Comparison of ENCODE assay signal across 11 cellular contexts in genomic region chr20:19785886-19786285, GRCh38. TPM values are rescaled to one million over a fixed set of nuclear protein-coding genes. Genes with fewer than 3 reads are reported as not detected.
DNase-seq lines count a peak whose midpoint lies in the region; ATAC-seq and TF ChIP-seq lines count a peak whose summit lies in the region.
"Had no signal": no experiment of that assay in that cellular context is flagged by ENCODE, and none has a peak within 500 bp of the region (broad histone marks: within the 10 kb centered on the region; RNA-seq: fewer than 3 reads in every experiment).

No MANE protein-coding gene starts in this region.

- peaks cover 44% of the 10 kb centered on the region for H3K4me1 Mint-ChIP-seq in nephron progenitor cell

- peak overlapping the region; percentile 97 for H3K27ac Mint-ChIP-seq in nephron progenitor cell
- H3K27ac Mint-ChIP-seq: activated T-cell treated with anti-CD3 and anti-CD28 coated beads, Interleukin-2, amount 50 U/mL, for 24 hours had no signal

- no peak for DNase-seq in Right ventricle myocardium inferior (ENCODE audit: missing footprints)
- DNase-seq in cardiac septum (ENCODE audit: low spot score): no peak
- peak; percentile 11 to 87 for DNase-seq in fibroblast of lung (ENCODE audit: low read depth in 2 of 2)
- no peak for DNase-seq in nephron progenitor cell
- no peak for DNase-seq in vagina (ENCODE audit: extremely low spot score in 2 of 2)
- DNase-seq in activated T-cell treated with anti-CD3 and anti-CD28 coated beads for 4 hours: no peak
- DNase-seq: activated CD4-positive, CD25-positive, alpha-beta regulatory T cell; activated T-cell treated with anti-CD3 and anti-CD28 coated beads, Interleukin-2, amount 50 U/mL, for 24 hours had no signal

- H3K4me1 ChIP-seq in fibroblast of lung (ENCODE audit: control insufficient read depth, extremely low read depth, insufficient read depth, low read length) (peaks cover 20% of the 10 kb centered on the region), vagina (peaks cover 38% of the 10 kb centered on the region)

- peaks cover 53% of the 10 kb centered on the region for H3K36me3 Mint-ChIP-seq in nephron progenitor cell (ENCODE audit: low read depth)

- TF ChIP-seq POLR2A in vagina (IDR thresholded peaks at IDR 0.05): no peak

- ATAC-seq in Right ventricle myocardium inferior: peak; percentile 84
- ATAC-seq in SK-N-SH treated with all-trans-retinoic acid at 6 μM for 48 hours: no peak
- no peak for ATAC-seq in GM19463 (IDR thresholded peaks at IDR 0.05; ENCODE audit: unreplicated experiment)

- H3K27me3 Mint-ChIP-seq in nephron progenitor cell (ENCODE audit: low read depth, poor library complexity): no peaks in the 10 kb centered on the region

- peaks cover 26% of the 10 kb centered on the region for H3K9me3 Mint-ChIP-seq in nephron progenitor cell

- H3K27me3 ChIP-seq in fibroblast of lung (ENCODE audit: control insufficient read depth, insufficient read depth, low read length) (no peaks in the 10 kb centered on the region), vagina (no peaks in the 10 kb centered on the region)

- peak overlapping the region; percentile 13 for H3K4me2 ChIP-seq in fibroblast of lung (ENCODE audit: extremely low read depth, insufficient read depth, low read length)

- no peak overlapping the region for H2AFZ ChIP-seq in fibroblast of lung (ENCODE audit: low read length)

- H3K36me3 ChIP-seq in fibroblast of lung (ENCODE audit: control insufficient read depth, insufficient read depth, low read length) (no peaks in the 10 kb centered on the region), vagina (no peaks in the 10 kb centered on the region)

- intact Hi-C loops in Right ventricle myocardium inferior (cut with DNase I) (loop anchor here (1.0 to 5.0 kb wide), 6 partner anchors 27 to 209 kb away; no protein-coding TSS in a partner anchor), cardiac septum (cut with DNase I) (loop anchor here (1.0 to 5.0 kb wide), 5 partner anchors 27 to 216 kb away; partner anchors contain the start of gene RIN2), vagina (cut with DNase I) (loop anchor here (5.0 kb wide), 1 partner anchor 211 kb away; no protein-coding TSS in a partner anchor)

- no peak for TF ChIP-seq CTCF in fibroblast of lung (conservative IDR thresholded peaks at IDR 0.05 in 1 of 2, IDR thresholded peaks at IDR 0.05 in 1 of 2; ENCODE audit: low read depth in 1 of 2, low read length in 2 of 2)
- TF ChIP-seq CTCF in nephron progenitor cell (IDR thresholded peaks at IDR 0.05): no peak
- no peak for TF ChIP-seq CTCF in vagina (IDR thresholded peaks at IDR 0.05)

- H4K20me1 ChIP-seq in fibroblast of lung (ENCODE audit: control insufficient read depth, extremely low read depth, insufficient read depth, low read length): no peaks in the 10 kb centered on the region

- H3K4me3 Mint-ChIP-seq in nephron progenitor cell: no peak overlapping the region
- H3K4me3 Mint-ChIP-seq: activated T-cell treated with anti-CD3 and anti-CD28 coated beads, Interleukin-2, amount 50 U/mL, for 24 hours had no signal

- no peaks in the 10 kb centered on the region for H3K79me2 ChIP-seq in fibroblast of lung (ENCODE audit: control insufficient read depth, insufficient read depth, low read length)

- no peaks in the 10 kb centered on the region for H3K9me3 ChIP-seq in fibroblast of lung (ENCODE audit: control insufficient read depth, insufficient read depth, low read depth, low read length)
- no peaks in the 10 kb centered on the region for H3K9me3 ChIP-seq in vagina

- H3K27ac ChIP-seq in fibroblast of lung (ENCODE audit: insufficient read depth, low read length): peak overlapping the region; percentile 45
- peak overlapping the region; percentile 48 for H3K27ac ChIP-seq in vagina
- H3K27ac ChIP-seq: 22Rv1 had no signal

- no peak overlapping the region for H3K4me3 ChIP-seq in fibroblast of lung (replicated peaks in 1 of 4; ENCODE audit: control extremely low read depth in 1 of 4, insufficient read depth in 1 of 4, low read depth in 3 of 4, low read length in 4 of 4)
- H3K4me3 ChIP-seq in vagina: no peak overlapping the region

- no peak overlapping the region for H3K9ac ChIP-seq in fibroblast of lung (ENCODE audit: insufficient read depth, low read length)

TF ChIP-seq in SK-N-SH treated with all-trans-retinoic acid at 6 μM for 48 hours, 23 proteins besides CTCF, POLR2A, EP300 and RAD21:
- no peak for TF ChIP-seq TCF4 (CRISPR knock-in tag; IDR thresholded peaks at IDR 0.05; ENCODE audit: borderline replicate concordance)
- no peak for TF ChIP-seq TSHZ2 (CRISPR knock-in tag; IDR thresholded peaks at IDR 0.05)
- no peak for TF ChIP-seq ESRRG (CRISPR knock-in tag; IDR thresholded peaks at IDR 0.05)
- no peak for TF ChIP-seq RARB (CRISPR knock-in tag; IDR thresholded peaks at IDR 0.05)
- no peak for TF ChIP-seq ZNF8 (CRISPR knock-in tag; IDR thresholded peaks at IDR 0.05)
- TF ChIP-seq SNAI2 (CRISPR knock-in tag; IDR thresholded peaks at IDR 0.05): no peak
- no peak for TF ChIP-seq ZNF70 (CRISPR knock-in tag; IDR thresholded peaks at IDR 0.05)
- no peak for TF ChIP-seq CREB5 (CRISPR knock-in tag; IDR thresholded peaks at IDR 0.05; ENCODE audit: low read depth)
- TF ChIP-seq PATZ1 (CRISPR knock-in tag; IDR thresholded peaks at IDR 0.05; ENCODE audit: borderline replicate concordance): no peak
- TF ChIP-seq ZFP3 (CRISPR knock-in tag; IDR thresholded peaks at IDR 0.05): no peak
- no peak for TF ChIP-seq ARNTL (CRISPR knock-in tag; IDR thresholded peaks at IDR 0.05; ENCODE audit: borderline replicate concordance, low read depth)
- TF ChIP-seq CSDC2 (CRISPR knock-in tag; IDR thresholded peaks at IDR 0.05): no peak
- TF ChIP-seq OSR1 (CRISPR knock-in tag; IDR thresholded peaks at IDR 0.05): no peak

RNA-seq across cellular contexts. Expression of gene RIN2, which starts 27.8 kb away (rescaled TPM):
- total RNA-seq in Right ventricle myocardium inferior (54.5 TPM), cardiac septum (63.9 TPM), fibroblast of lung (41.3 and 61.4 TPM in 2 replicates), vagina (86.9 TPM)
- 24.3 and 30.2 TPM in 2 replicates for polyA plus RNA-seq in fibroblast of lung
- 24.7 and 25.7 TPM in 2 replicates for polyA plus RNA-seq in fibroblast of lung (2012)
- 24.6 and 37.2 TPM in 2 replicates for polyA minus RNA-seq in fibroblast of lung (ENCODE audit: low replicate concordance)

Comparison
In these comparisons a context has a peak if more than half of its experiments do, and no peak if none do; other contexts are left out.
1. DNase-seq: peak in fibroblast of lung (2 of 2); none in Right ventricle myocardium inferior (single experiment), cardiac septum (single experiment), nephron progenitor cell (single experiment), vagina (0 of 2) and activated T-cell treated with anti-CD3 and anti-CD28 coated beads for 4 hours (single experiment).